1 cellular context compared by ENCODE assay signal in genomic region chr10:70775679-70776454, GRCh38.
TF ChIP-seq lines count a peak whose summit lies in the region.

No MANE protein-coding gene starts in this region.

TF ChIP-seq in SK-N-SH treated with all-trans-retinoic acid at 6 μM for 48 hours, 23 proteins besides CTCF, POLR2A, EP300 and RAD21 (continued from another document):
- TF ChIP-seq TSHZ2 (CRISPR knock-in tag; IDR thresholded peaks at IDR 0.05) (no peak), ZNF565 (CRISPR knock-in tag; conservative IDR thresholded peaks at IDR 0.05; ENCODE audit: low read depth) (no peak), TOX (CRISPR knock-in tag; IDR thresholded peaks at IDR 0.05; ENCODE audit: borderline replicate concordance) (no peak), CREB5 (CRISPR knock-in tag; IDR thresholded peaks at IDR 0.05; ENCODE audit: low read depth) (no peak)
- TF ChIP-seq, protein P1, sequence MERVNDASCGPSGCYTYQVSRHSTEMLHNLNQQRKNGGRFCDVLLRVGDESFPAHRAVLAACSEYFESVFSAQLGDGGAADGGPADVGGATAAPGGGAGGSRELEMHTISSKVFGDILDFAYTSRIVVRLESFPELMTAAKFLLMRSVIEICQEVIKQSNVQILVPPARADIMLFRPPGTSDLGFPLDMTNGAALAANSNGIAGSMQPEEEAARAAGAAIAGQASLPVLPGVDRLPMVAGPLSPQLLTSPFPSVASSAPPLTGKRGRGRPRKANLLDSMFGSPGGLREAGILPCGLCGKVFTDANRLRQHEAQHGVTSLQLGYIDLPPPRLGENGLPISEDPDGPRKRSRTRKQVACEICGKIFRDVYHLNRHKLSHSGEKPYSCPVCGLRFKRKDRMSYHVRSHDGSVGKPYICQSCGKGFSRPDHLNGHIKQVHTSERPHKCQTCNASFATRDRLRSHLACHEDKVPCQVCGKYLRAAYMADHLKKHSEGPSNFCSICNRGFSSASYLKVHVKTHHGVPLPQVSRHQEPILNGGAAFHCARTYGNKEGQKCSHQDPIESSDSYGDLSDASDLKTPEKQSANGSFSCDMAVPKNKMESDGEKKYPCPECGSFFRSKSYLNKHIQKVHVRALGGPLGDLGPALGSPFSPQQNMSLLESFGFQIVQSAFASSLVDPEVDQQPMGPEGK (CRISPR knock-in tag; IDR thresholded peaks at IDR 0.05; ENCODE audit: borderline replicate concordance) = no peak
